In genomic region chr1:215394084-215394991, GRCh38 we compare ENCODE assay signal across 25 cellular contexts.
"Had no signal": no experiment of that assay in that cellular context is flagged by ENCODE, and none has a peak within 500 bp of the region (broad histone marks: within the 10 kb centered on the region; RNA-seq: fewer than 3 reads in every experiment).

No MANE protein-coding gene starts in this region.

- H3K27me3 Mint-ChIP-seq: memory B cell; stimulated activated naive CD8-positive, alpha-beta T cell treated with anti-CD3 and anti-CD28 coated beads, Interleukin-15, Interleukin-2, amounts not matched to agents 100 ng/mL and 50 ng/mL, for 24 hours had no signal

- H3K9ac ChIP-seq: neural progenitor cell had no signal

- H3K27ac Mint-ChIP-seq: memory B cell; nephron; neural progenitor cell; stimulated activated effector memory CD8-positive, alpha-beta T cell treated with anti-CD3 and anti-CD28 coated beads, Interleukin-12 subunit alpha, Interleukin-12 subunit beta, amount 100 ng/mL, for 72 hours; stimulated activated naive CD8-positive, alpha-beta T cell treated with anti-CD3 and anti-CD28 coated beads, Interleukin-15, Interleukin-2, amounts not matched to agents 100 ng/mL and 50 ng/mL, for 24 hours had no signal

- H3K27ac ChIP-seq: coronary artery, esophagus muscularis mucosa, heart right ventricle, neural progenitor cell, prostate gland, right atrium auricular region, sigmoid colon, suprapubic skin, thyroid gland, vagina had no signal

- H3K9me3 ChIP-seq: prostate gland, right atrium auricular region, sigmoid colon, suprapubic skin, thyroid gland, vagina had no signal

- H3K4me1 ChIP-seq: esophagus muscularis mucosa, heart right ventricle, neural progenitor cell, prostate gland, right atrium auricular region, sigmoid colon, suprapubic skin, thyroid gland, vagina had no signal

- H3K4me1 Mint-ChIP-seq: memory B cell; nephron; neural progenitor cell; stimulated activated effector memory CD8-positive, alpha-beta T cell treated with anti-CD3 and anti-CD28 coated beads, Interleukin-12 subunit alpha, Interleukin-12 subunit beta, amount 100 ng/mL, for 72 hours had no signal

- H3K4me3 ChIP-seq: coronary artery, esophagus muscularis mucosa, heart right ventricle, lung, neural progenitor cell, prostate gland, right atrium auricular region, sigmoid colon, suprapubic skin, thyroid gland, vagina had no signal

- ATAC-seq: heart right ventricle; stimulated activated effector memory CD8-positive, alpha-beta T cell treated with anti-CD3 and anti-CD28 coated beads, Interleukin-12 subunit alpha, Interleukin-12 subunit beta, amount 100 ng/mL, for 72 hours had no signal

- FAIRE-seq: endothelial cell of umbilical vein, islet of Langerhans had no signal

- H2AFZ ChIP-seq: neural progenitor cell had no signal

- H3K4me3 Mint-ChIP-seq: memory B cell; nephron; neural progenitor cell; stimulated activated effector memory CD8-positive, alpha-beta T cell treated with anti-CD3 and anti-CD28 coated beads, Interleukin-12 subunit alpha, Interleukin-12 subunit beta, amount 100 ng/mL, for 72 hours; stimulated activated naive CD8-positive, alpha-beta T cell treated with anti-CD3 and anti-CD28 coated beads, Interleukin-15, Interleukin-2, amounts not matched to agents 100 ng/mL and 50 ng/mL, for 24 hours had no signal

- H3K27me3 ChIP-seq: esophagus muscularis mucosa, heart right ventricle, neural progenitor cell, right atrium auricular region, sigmoid colon, suprapubic skin, thyroid gland, vagina had no signal

- H3K4me2 ChIP-seq: neural progenitor cell had no signal

- DNase-seq: effector memory CD4-positive, alpha-beta T cell; foreskin melanocyte; glutamatergic neuron; heart right ventricle; hippocampal formation; kidney glomerular epithelial cell; nucleus accumbens; sigmoid colon; stimulated activated CD4-positive, alpha-beta T cell treated with anti-CD3 and anti-CD28 coated beads, Interleukin-2, amount 100 ng/mL, for 24 hours; stimulated activated CD4-positive, alpha-beta T cell treated with anti-CD3 and anti-CD28 coated beads, Interleukin-4, amount 100 ng/mL, for 24 hours; thyroid gland had no signal

- H3K36me3 Mint-ChIP-seq: memory B cell; neural progenitor cell; stimulated activated effector memory CD8-positive, alpha-beta T cell treated with anti-CD3 and anti-CD28 coated beads, Interleukin-12 subunit alpha, Interleukin-12 subunit beta, amount 100 ng/mL, for 72 hours had no signal

- H3K36me3 ChIP-seq: esophagus muscularis mucosa, heart right ventricle, neural progenitor cell, prostate gland, right atrium auricular region, sigmoid colon, suprapubic skin, thyroid gland, vagina had no signal
